ENCODE assay signal across 12 cellular contexts in the genomic region with DNA sequence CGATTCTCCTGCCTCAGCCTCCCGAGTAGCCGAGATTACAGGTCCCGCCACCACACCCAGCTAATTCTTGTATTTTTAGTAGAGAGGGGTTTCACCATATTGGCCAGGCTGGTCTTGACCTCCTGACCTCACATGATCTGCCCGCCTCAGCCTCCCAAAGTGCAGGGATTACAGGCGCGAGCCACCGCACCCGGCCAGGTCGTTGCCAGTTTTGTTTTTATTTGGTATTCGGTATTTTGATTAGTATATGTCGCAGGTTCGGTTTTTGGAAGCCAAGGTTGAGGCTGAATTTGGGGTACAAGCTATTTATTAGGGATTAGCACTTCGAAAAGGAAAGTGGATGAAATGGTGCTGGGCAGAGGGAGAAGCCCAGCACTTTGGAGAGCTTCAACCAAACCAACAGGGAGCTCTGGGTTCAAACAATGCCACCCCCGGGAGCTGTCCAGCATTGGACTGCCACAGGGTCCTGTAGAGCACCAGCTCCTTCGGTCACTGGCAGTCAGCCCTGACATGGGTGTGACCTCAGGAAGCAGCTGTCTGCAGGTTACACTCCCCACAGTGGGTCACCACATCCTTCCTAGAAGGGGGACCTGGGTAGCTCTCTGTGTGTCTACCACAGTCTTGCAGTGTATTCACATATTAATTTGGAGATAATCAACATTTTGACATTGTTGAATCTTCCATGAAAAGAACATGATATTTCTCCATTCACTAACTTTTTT. TPM values are rescaled to one million over a fixed set of nuclear protein-coding genes. Genes with fewer than 3 reads are reported as not detected.
A peak's percentile ranks its signal among the peaks of the same experiment; 100 is the strongest.
DNase-seq lines count a peak whose midpoint lies in the region; ATAC-seq and TF ChIP-seq lines count a peak whose summit lies in the region.
"Had no signal": no experiment of that assay in that cellular context is flagged by ENCODE, and none has a peak within 500 bp of the region (broad histone marks: within the 10 kb centered on the region; RNA-seq: fewer than 3 reads in every experiment).

No MANE protein-coding gene starts in this region.

- POLR2A ChIA-PET in HEK293 (lab: Yijun Ruan, JAX): interaction anchor here (0.8 kb wide), 1 partner anchor 20 kb away, joined by 3 read pairs; no protein-coding TSS in a partner anchor
- POLR2A ChIA-PET in activated CD8-positive, alpha-beta T cell treated with anti-CD3 and anti-CD28 coated beads for 36 hours (lab: Charles Lee): interaction anchor here (0.5 kb wide), 1 partner anchor 380 kb away, joined by 3 read pairs; no protein-coding TSS in a partner anchor

- H3K36me3 ChIP-seq in HEK293 (ENCODE audit: control insufficient read depth in 2 of 2, insufficient read depth in 1 of 2, low read length in 2 of 2) (no peaks in the 10 kb centered on the region), lower lobe of right lung (no peaks in the 10 kb centered on the region), vagina (no peaks in the 10 kb centered on the region)

- ATAC-seq in activated CD8-positive, alpha-beta T cell treated with anti-CD3 and anti-CD28 coated beads for 36 hours: peak; percentile 64
- peak; percentile 27 to 46 for ATAC-seq in lower lobe of right lung

- H3K27me3 ChIP-seq in lower lobe of right lung (ENCODE audit: low read depth): no peaks in the 10 kb centered on the region
- no peaks in the 10 kb centered on the region for H3K27me3 ChIP-seq in vagina

- H3K4me1 ChIP-seq in HEK293 (ENCODE audit: control insufficient read depth, insufficient read depth, low read length): no peaks in the 10 kb centered on the region
- H3K4me1 ChIP-seq in lower lobe of right lung: peaks cover 14% of the 10 kb centered on the region
- H3K4me1 ChIP-seq in vagina: no peaks in the 10 kb centered on the region

- in situ Hi-C loops in GM13976 (cut with MboI; ENCODE audit: low sequenced_read_pairs, unreplicated experiment): no loop called here

- H3K27ac ChIP-seq in HEK293 (ENCODE audit: extremely low read depth, low read depth, low read length) (no peak overlapping the region), lower lobe of right lung (no peak overlapping the region), vagina (no peak overlapping the region)

- H3K9me3 ChIP-seq in HEK293 (ENCODE audit: control insufficient read depth, insufficient read depth, low read depth, low read length): no peaks in the 10 kb centered on the region
- no peaks in the 10 kb centered on the region for H3K9me3 ChIP-seq in lower lobe of right lung
- H3K9me3 ChIP-seq in vagina: no peaks in the 10 kb centered on the region

- no peak overlapping the region for H3K27ac Mint-ChIP-seq in activated CD8-positive, alpha-beta T cell treated with anti-CD3 and anti-CD28 coated beads for 36 hours

- intact Hi-C loops in activated CD8-positive, alpha-beta T cell treated with anti-CD3 and anti-CD28 coated beads for 36 hours (cut with micrococcal nuclease): no loop called here
- intact Hi-C loops in lower lobe of right lung (cut with DNase I): no loop called here
- intact Hi-C loops in vagina (cut with DNase I): no loop called here

- H3K27me3 Mint-ChIP-seq in activated CD8-positive, alpha-beta T cell treated with anti-CD3 and anti-CD28 coated beads for 36 hours: peaks cover 11% of the 10 kb centered on the region

- no peak overlapping the region for H3K4me3 Mint-ChIP-seq in activated CD8-positive, alpha-beta T cell treated with anti-CD3 and anti-CD28 coated beads for 36 hours

- CTCF ChIA-PET in HEK293 (lab: Yijun Ruan, JAX): interaction anchor here (0.7 to 1.9 kb wide), 4 partner anchors 17 to 55 kb away, joined by 3 to 7 read pairs (median 3); no protein-coding TSS in a partner anchor
- CTCF ChIA-PET in activated CD8-positive, alpha-beta T cell treated with anti-CD3 and anti-CD28 coated beads for 36 hours (lab: Charles Lee): interaction anchor here (1.1 to 1.7 kb wide), 4 partner anchors 17 to 56 kb away, joined by 3 to 4 read pairs (median 4); no protein-coding TSS in a partner anchor

- DNase-seq in CMK (ENCODE audit: low read depth) (peak; percentile 24), lower lobe of right lung (peak; percentile 39), vagina (ENCODE audit: extremely low spot score in 2 of 2) (no peak), GM13976 (ENCODE audit: low spot score) (no peak), C1 segment of cervical spinal cord (lab: John Stamatoyannopoulos, UW) (no peak)
- DNase-seq in activated CD8-positive, alpha-beta T cell treated with anti-CD3 and anti-CD28 coated beads for 36 hours: peak; percentile 55
- DNase-seq: amygdala; effector memory CD4-positive, alpha-beta T cell; glutamatergic neuron had no signal

- TF ChIP-seq CTCF in HEK293 (tag by site-specific recombination; IDR thresholded peaks at IDR 0.05) (no peak), lower lobe of right lung (IDR thresholded peaks at IDR 0.05) (no peak), vagina (IDR thresholded peaks at IDR 0.05) (no peak), GM13976 (IDR thresholded peaks at IDR 0.05; ENCODE audit: borderline replicate concordance, control extremely low read depth, extremely low read depth, insufficient read depth, missing control alignments) (no peak)
- TF ChIP-seq CTCF in activated CD8-positive, alpha-beta T cell treated with anti-CD3 and anti-CD28 coated beads for 36 hours (IDR thresholded peaks at IDR 0.05): no peak

- H3K36me3 Mint-ChIP-seq in activated CD8-positive, alpha-beta T cell treated with anti-CD3 and anti-CD28 coated beads for 36 hours (ENCODE audit: low read depth): no peaks in the 10 kb centered on the region

- TF ChIP-seq POLR2A in vagina (IDR thresholded peaks at IDR 0.05): no peak

- H3K9me3 Mint-ChIP-seq in activated CD8-positive, alpha-beta T cell treated with anti-CD3 and anti-CD28 coated beads for 36 hours: no peaks in the 10 kb centered on the region

- H3K4me1 Mint-ChIP-seq in activated CD8-positive, alpha-beta T cell treated with anti-CD3 and anti-CD28 coated beads for 36 hours (ENCODE audit: low read depth): peaks cover 22% of the 10 kb centered on the region

- H3K4me3 ChIP-seq in HEK293 (ENCODE audit: low read depth, low read length) (no peak overlapping the region), lower lobe of right lung (no peak overlapping the region), vagina (no peak overlapping the region)
- H3K4me3 ChIP-seq: lung had no signal

TF ChIP-seq in HEK293, 187 proteins besides CTCF, POLR2A, EP300 and RAD21:
- TF ChIP-seq WT1 (tag by site-specific recombination; IDR thresholded peaks at IDR 0.05) (no peak), IKZF3 (tag by site-specific recombination; IDR thresholded peaks at IDR 0.05) (no peak)
- TF ChIP-seq, protein P1, sequence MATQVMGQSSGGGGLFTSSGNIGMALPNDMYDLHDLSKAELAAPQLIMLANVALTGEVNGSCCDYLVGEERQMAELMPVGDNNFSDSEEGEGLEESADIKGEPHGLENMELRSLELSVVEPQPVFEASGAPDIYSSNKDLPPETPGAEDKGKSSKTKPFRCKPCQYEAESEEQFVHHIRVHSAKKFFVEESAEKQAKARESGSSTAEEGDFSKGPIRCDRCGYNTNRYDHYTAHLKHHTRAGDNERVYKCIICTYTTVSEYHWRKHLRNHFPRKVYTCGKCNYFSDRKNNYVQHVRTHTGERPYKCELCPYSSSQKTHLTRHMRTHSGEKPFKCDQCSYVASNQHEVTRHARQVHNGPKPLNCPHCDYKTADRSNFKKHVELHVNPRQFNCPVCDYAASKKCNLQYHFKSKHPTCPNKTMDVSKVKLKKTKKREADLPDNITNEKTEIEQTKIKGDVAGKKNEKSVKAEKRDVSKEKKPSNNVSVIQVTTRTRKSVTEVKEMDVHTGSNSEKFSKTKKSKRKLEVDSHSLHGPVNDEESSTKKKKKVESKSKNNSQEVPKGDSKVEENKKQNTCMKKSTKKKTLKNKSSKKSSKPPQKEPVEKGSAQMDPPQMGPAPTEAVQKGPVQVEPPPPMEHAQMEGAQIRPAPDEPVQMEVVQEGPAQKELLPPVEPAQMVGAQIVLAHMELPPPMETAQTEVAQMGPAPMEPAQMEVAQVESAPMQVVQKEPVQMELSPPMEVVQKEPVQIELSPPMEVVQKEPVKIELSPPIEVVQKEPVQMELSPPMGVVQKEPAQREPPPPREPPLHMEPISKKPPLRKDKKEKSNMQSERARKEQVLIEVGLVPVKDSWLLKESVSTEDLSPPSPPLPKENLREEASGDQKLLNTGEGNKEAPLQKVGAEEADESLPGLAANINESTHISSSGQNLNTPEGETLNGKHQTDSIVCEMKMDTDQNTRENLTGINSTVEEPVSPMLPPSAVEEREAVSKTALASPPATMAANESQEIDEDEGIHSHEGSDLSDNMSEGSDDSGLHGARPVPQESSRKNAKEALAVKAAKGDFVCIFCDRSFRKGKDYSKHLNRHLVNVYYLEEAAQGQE (tag by site-specific recombination; IDR thresholded peaks at IDR 0.05): peak; percentile 90
TF ChIP-seq in HEK293: peak in this region for 1.

RNA-seq across cellular contexts. Expression of a gene that starts 1.5 kb away (rescaled TPM):
- total RNA-seq in activated CD8-positive, alpha-beta T cell treated with anti-CD3 and anti-CD28 coated beads for 36 hours: not detected
- total RNA-seq in lower lobe of right lung (7.7 TPM), vagina (3.7 TPM)
- total RNA-seq: MCF 10A had no signal

RNA-seq across cellular contexts. Expression of a gene that starts 33.1 kb away (rescaled TPM):
- not detected for total RNA-seq in activated CD8-positive, alpha-beta T cell treated with anti-CD3 and anti-CD28 coated beads for 36 hours
- total RNA-seq in lower lobe of right lung: 1.3 TPM
- total RNA-seq in vagina: 2.7 TPM
- total RNA-seq: MCF 10A had no signal

RNA-seq across cellular contexts. Expression of a gene that starts 37.6 kb away (rescaled TPM):
- 1 to 10 TPM; 3.1 to 3.4 TPM for total RNA-seq in activated CD8-positive, alpha-beta T cell treated with anti-CD3 and anti-CD28 coated beads for 36 hours
- 7.7 TPM for total RNA-seq in lower lobe of right lung
- not detected for total RNA-seq in vagina
- total RNA-seq: MCF 10A had no signal

RNA-seq across cellular contexts. Expression of a gene that starts 45.7 kb away (rescaled TPM):
- total RNA-seq in activated CD8-positive, alpha-beta T cell treated with anti-CD3 and anti-CD28 coated beads for 36 hours: 1 to 10 TPM; 4.8 to 5.9 TPM
- 9.9 TPM for total RNA-seq in lower lobe of right lung
- 2.0 TPM for total RNA-seq in vagina

RNA-seq across cellular contexts. Expression of a gene that starts 58.7 kb away (rescaled TPM):
- total RNA-seq in activated CD8-positive, alpha-beta T cell treated with anti-CD3 and anti-CD28 coated beads for 36 hours: 1 to 10 TPM; 1.2 to 2.4 TPM
- total RNA-seq in lower lobe of right lung: 13.4 TPM
- total RNA-seq in vagina: 10.1 TPM
- total RNA-seq: MCF 10A had no signal

Comparison
In these comparisons a context has a peak if more than half of its experiments do, and no peak if none do; other contexts are left out.
1. DNase-seq: peak in CMK (single experiment), activated CD8-positive, alpha-beta T cell treated with anti-CD3 and anti-CD28 coated beads for 36 hours (single experiment) and lower lobe of right lung (single experiment); none in vagina (0 of 2), GM13976 (single experiment) and C1 segment of cervical spinal cord (0 of 14).